Comparison of ENCODE assay signal across 19 cellular contexts in genomic region chrX:42443267-42443666, GRCh38.
DNase-seq lines count a peak whose midpoint lies in the region; ATAC-seq, FAIRE-seq and TF ChIP-seq lines count a peak whose summit lies in the region.
"Had no signal": no experiment of that assay in that cellular context is flagged by ENCODE, and none has a peak within 500 bp of the region (broad histone marks: within the 10 kb centered on the region; RNA-seq: fewer than 3 reads in every experiment).

No MANE protein-coding gene starts in this region.

- H4K20me1 ChIP-seq in OCI-LY3 (ENCODE audit: insufficient read depth, low read length), result no peaks in the 10 kb centered on the region

- H3K79me2 ChIP-seq in OCI-LY3 (ENCODE audit: low read length), result no peaks in the 10 kb centered on the region

- H3K9me3 ChIP-seq in OCI-LY3 (ENCODE audit: insufficient read depth, low read length), result no peaks in the 10 kb centered on the region
- H3K9me3 ChIP-seq: A549, BE2C, HAP-1 had no signal

- peak; percentile 72 for FAIRE-seq in GM18507 (lab: Jason Lieb, UNC)
- FAIRE-seq: A549, H1, HepG2, HTR-8/SVneo had no signal

- no peak overlapping the region for H3K4me3 ChIP-seq in OCI-LY3 (ENCODE audit: low read length)
- H3K4me3 ChIP-seq: A549, HAP-1 had no signal

- no peak overlapping the region for H3K9ac ChIP-seq in OCI-LY3 (ENCODE audit: low read length)

- TF ChIP-seq CTCF in OCI-LY3 (IDR thresholded peaks at IDR 0.05; ENCODE audit: low read depth, low read length), result no peak

- no peak overlapping the region for H3K27ac ChIP-seq in OCI-LY3 (ENCODE audit: low read length)
- H3K27ac ChIP-seq: A549, C4-2B had no signal

- no peaks in the 10 kb centered on the region for H3K36me3 ChIP-seq in OCI-LY3 (replicated peaks; ENCODE audit: low read depth, low read length)
- H3K36me3 ChIP-seq: BE2C, HAP-1 had no signal

- H3K4me1 ChIP-seq in OCI-LY3 (ENCODE audit: low read length), result peaks cover 23% of the 10 kb centered on the region
- H3K4me1 ChIP-seq: A549, BE2C, HAP-1 had no signal

- DNase-seq in GM18507 (ENCODE audit: extremely low spot score, insufficient read length, low read depth), result no peak
- DNase-seq in effector CD4-positive, alpha-beta T cell, result no peak
- DNase-seq in NCI-H187 treated with DMSO at 0.1 percent for 48 hours (lab: John Stamatoyannopoulos, UW), result no peak
- no peak for DNase-seq in activated naive CD4-positive, alpha-beta T cell (lab: John Stamatoyannopoulos, UW)
- DNase-seq: BE2C; CD4-positive, alpha-beta memory T cell; DMS153; DND-41; GDM1 had no signal

- H3K4me2 ChIP-seq in OCI-LY3 (ENCODE audit: low read length), result peak overlapping the region; percentile 58
- H3K4me2 ChIP-seq: A549 had no signal

- ATAC-seq in GM19395 (IDR thresholded peaks at IDR 0.05; ENCODE audit: unreplicated experiment), result peak; percentile 32
- peak; percentile 65 for ATAC-seq in HG02759 (IDR thresholded peaks at IDR 0.05; ENCODE audit: unreplicated experiment)
- ATAC-seq in GM19463 (IDR thresholded peaks at IDR 0.05; ENCODE audit: unreplicated experiment), result no peak
- ATAC-seq: A549, HepG2 had no signal

- no peaks in the 10 kb centered on the region for H3K27me3 ChIP-seq in OCI-LY3 (ENCODE audit: low read depth, low read length)
- H3K27me3 ChIP-seq: BE2C had no signal

- H2AFZ ChIP-seq in OCI-LY3 (ENCODE audit: low read depth, low read length), result no peak overlapping the region
